ENCODE assay signal across 1 cellular context in genomic region chr6:2168480-2168879, GRCh38.
TF ChIP-seq lines count a peak whose summit lies in the region.

No MANE protein-coding gene starts in this region.

TF ChIP-seq in IMR-90, 13 proteins besides CTCF, POLR2A, EP300 and RAD21:
- no peak for TF ChIP-seq CHD1 (IDR thresholded peaks at IDR 0.05; ENCODE audit: low read depth, low read length)
- no peak for TF ChIP-seq CEBPB (IDR thresholded peaks at IDR 0.05; ENCODE audit: low read depth, low read length)
- TF ChIP-seq NFE2L2 (IDR thresholded peaks at IDR 0.05; ENCODE audit: low read depth, low read length): no peak
- no peak for TF ChIP-seq RCOR1 (IDR thresholded peaks at IDR 0.05; ENCODE audit: insufficient replicate concordance, low read length)
- TF ChIP-seq BHLHE40 (IDR thresholded peaks at IDR 0.05; ENCODE audit: low read depth, low read length): no peak
- no peak for TF ChIP-seq SMC3 (IDR thresholded peaks at IDR 0.05; ENCODE audit: low read depth, low read length)
- TF ChIP-seq RFX5 (IDR thresholded peaks at IDR 0.05; ENCODE audit: low read depth, low read length): no peak
- no peak for TF ChIP-seq FOS (IDR thresholded peaks at IDR 0.05; ENCODE audit: low read depth, low read length)
- TF ChIP-seq USF2 (IDR thresholded peaks at IDR 0.05; ENCODE audit: low read depth, low read length): no peak
- TF ChIP-seq ELK1 (IDR thresholded peaks at IDR 0.05; ENCODE audit: borderline replicate concordance, low read depth, low read length): no peak
- no peak for TF ChIP-seq MAFK (IDR thresholded peaks at IDR 0.05; ENCODE audit: low read depth, low read length)
- no peak for TF ChIP-seq MXI1 (IDR thresholded peaks at IDR 0.05; ENCODE audit: borderline replicate concordance, low read depth, low read length)
- TF ChIP-seq MAZ (IDR thresholded peaks at IDR 0.05; ENCODE audit: borderline replicate concordance, low read depth, low read length): no peak
